Comparison of ENCODE assay signal across 10 cellular contexts in genomic region chr20:3068986-3069900, GRCh38. TPM values are rescaled to one million over a fixed set of nuclear protein-coding genes. Genes with fewer than 3 reads are reported as not detected.
DNase-seq lines count a peak whose midpoint lies in the region; ATAC-seq, FAIRE-seq and TF ChIP-seq lines count a peak whose summit lies in the region.
"Had no signal": no experiment of that assay in that cellular context is flagged by ENCODE, and none has a peak within 500 bp of the region (broad histone marks: within the 10 kb centered on the region; RNA-seq: fewer than 3 reads in every experiment).

No MANE protein-coding gene starts in this region.

- no peak for ATAC-seq in GM21737 (IDR thresholded peaks at IDR 0.05; ENCODE audit: unreplicated experiment)
- ATAC-seq in HG03378 (IDR thresholded peaks at IDR 0.05; ENCODE audit: unreplicated experiment), result no peak

- H3K27ac ChIP-seq in osteoblast (ENCODE audit: low read depth, low read length), result no peak overlapping the region

- H3K4me1 Mint-ChIP-seq in activated CD4-positive, alpha-beta T cell treated with anti-CD3 and anti-CD28 coated beads, Interleukin-2, amount 10 ng/mL, durations not matched to agents 24 days and 14 days, result peaks cover 18% of the 10 kb centered on the region

- DNase-seq in NCI-H2029 (lab: John Stamatoyannopoulos, UW) (peak; percentile 36), NCI-H2029 treated with DMSO at 0.1 percent for 48 hours (lab: John Stamatoyannopoulos, UW) (no peak), NAMALWA (ENCODE audit: low spot score) (peak; percentile 43), osteoblast (ENCODE audit: insufficient read length, low spot score, missing footprints) (peak; percentile 86), GM19239 (ENCODE audit: insufficient read length, low spot score) (no peak)
- peak; percentile 73 for DNase-seq in activated CD4-positive, alpha-beta T cell treated with anti-CD3 and anti-CD28 coated beads, Interleukin-2, amount 10 ng/mL, durations not matched to agents 24 days and 14 days

- H3K4me1 ChIP-seq in osteoblast (ENCODE audit: insufficient read depth, low read length), result peaks cover 12% of the 10 kb centered on the region

- H3K36me3 ChIP-seq in osteoblast (ENCODE audit: insufficient read depth, low read length), result no peaks in the 10 kb centered on the region

- no peaks in the 10 kb centered on the region for H3K9me3 Mint-ChIP-seq in activated CD4-positive, alpha-beta T cell treated with anti-CD3 and anti-CD28 coated beads, Interleukin-2, amount 10 ng/mL, durations not matched to agents 24 days and 14 days

- no peak overlapping the region for H3K4me2 ChIP-seq in osteoblast (ENCODE audit: insufficient read depth, low read length)
- H3K4me2 ChIP-seq: smooth muscle cell had no signal

- no peak overlapping the region for H3K4me3 Mint-ChIP-seq in activated CD4-positive, alpha-beta T cell treated with anti-CD3 and anti-CD28 coated beads, Interleukin-2, amount 10 ng/mL, durations not matched to agents 24 days and 14 days

- no peak overlapping the region for H2AFZ ChIP-seq in osteoblast (ENCODE audit: low read length)

- peaks cover 9% of the 10 kb centered on the region for H3K36me3 Mint-ChIP-seq in activated CD4-positive, alpha-beta T cell treated with anti-CD3 and anti-CD28 coated beads, Interleukin-2, amount 10 ng/mL, durations not matched to agents 24 days and 14 days (ENCODE audit: low read depth)

- no peak overlapping the region for H3K4me3 ChIP-seq in osteoblast (ENCODE audit: insufficient read depth, low read length)
- H3K4me3 ChIP-seq: smooth muscle cell had no signal

- peaks cover 20% of the 10 kb centered on the region for H3K27me3 ChIP-seq in osteoblast (ENCODE audit: insufficient read depth, low read length)

- no peaks in the 10 kb centered on the region for H4K20me1 ChIP-seq in osteoblast (ENCODE audit: insufficient read depth, low read length)

- TF ChIP-seq CTCF in osteoblast (IDR thresholded peaks at IDR 0.05; ENCODE audit: extremely low read depth, low read depth, low read length), result no peak

- no peaks in the 10 kb centered on the region for H3K9me3 ChIP-seq in osteoblast (ENCODE audit: low read depth, low read length)

- FAIRE-seq in GM19239 (lab: Jason Lieb, UNC), result no peak

- no peak overlapping the region for H3K27ac Mint-ChIP-seq in activated CD4-positive, alpha-beta T cell treated with anti-CD3 and anti-CD28 coated beads, Interleukin-2, amount 10 ng/mL, durations not matched to agents 24 days and 14 days

- peaks cover 1% of the 10 kb centered on the region for H3K27me3 Mint-ChIP-seq in activated CD4-positive, alpha-beta T cell treated with anti-CD3 and anti-CD28 coated beads, Interleukin-2, amount 10 ng/mL, durations not matched to agents 24 days and 14 days

- intact Hi-C loops in activated CD4-positive, alpha-beta T cell treated with anti-CD3 and anti-CD28 coated beads, Interleukin-2, amount 10 ng/mL, durations not matched to agents 24 days and 14 days (cut with micrococcal nuclease), result no loop called here

- H3K79me2 ChIP-seq in osteoblast (ENCODE audit: insufficient read depth, low read length), result no peaks in the 10 kb centered on the region

RNA-seq across cellular contexts. Expression of gene OXT, which starts 2.2 kb away (rescaled TPM):
- total RNA-seq in activated CD4-positive, alpha-beta T cell treated with anti-CD3 and anti-CD28 coated beads, Interleukin-2, amount 10 ng/mL, durations not matched to agents 24 days and 14 days, result 0.73 TPM in 1 of 2 replicates, not detected in the other
- not detected in 2 replicates for total RNA-seq in osteoblast
- total RNA-seq: fibroblast of lung, smooth muscle cell had no signal

RNA-seq across cellular contexts. Expression of gene AVP, which starts 15.3 kb away (rescaled TPM):
- total RNA-seq in activated CD4-positive, alpha-beta T cell treated with anti-CD3 and anti-CD28 coated beads, Interleukin-2, amount 10 ng/mL, durations not matched to agents 24 days and 14 days, result not detected in 2 replicates
- total RNA-seq in osteoblast, result not detected in 2 replicates
- total RNA-seq: fibroblast of lung, smooth muscle cell had no signal

RNA-seq across cellular contexts. Expression of gene MRPS26, which starts 23.4 kb away (rescaled TPM):
- 123 and 130 TPM in 2 replicates for total RNA-seq in activated CD4-positive, alpha-beta T cell treated with anti-CD3 and anti-CD28 coated beads, Interleukin-2, amount 10 ng/mL, durations not matched to agents 24 days and 14 days
- 20.6 and 21.0 TPM in 2 replicates for total RNA-seq in osteoblast

RNA-seq across cellular contexts. Expression of gene GNRH2, which starts 25.8 kb away (rescaled TPM):
- total RNA-seq in activated CD4-positive, alpha-beta T cell treated with anti-CD3 and anti-CD28 coated beads, Interleukin-2, amount 10 ng/mL, durations not matched to agents 24 days and 14 days, result 1.7 and 2.7 TPM in 2 replicates
- 0.29 TPM in 1 of 2 replicates, not detected in the other for total RNA-seq in osteoblast
- total RNA-seq: fibroblast of lung, smooth muscle cell had no signal

Comparison
In these comparisons a context has a peak if more than half of its experiments do, and no peak if none do; other contexts are left out.
1. DNase-seq: peak in NCI-H2029 (single experiment), NAMALWA (single experiment), activated CD4-positive, alpha-beta T cell treated with anti-CD3 and anti-CD28 coated beads, Interleukin-2, amount 10 ng/mL, durations not matched to agents 24 days and 14 days (single experiment) and osteoblast (single experiment); none in NCI-H2029 treated with DMSO at 0.1 percent for 48 hours (single experiment) and GM19239 (single experiment).